ENCODE assay signal across 2 cellular contexts in the genomic region with DNA sequence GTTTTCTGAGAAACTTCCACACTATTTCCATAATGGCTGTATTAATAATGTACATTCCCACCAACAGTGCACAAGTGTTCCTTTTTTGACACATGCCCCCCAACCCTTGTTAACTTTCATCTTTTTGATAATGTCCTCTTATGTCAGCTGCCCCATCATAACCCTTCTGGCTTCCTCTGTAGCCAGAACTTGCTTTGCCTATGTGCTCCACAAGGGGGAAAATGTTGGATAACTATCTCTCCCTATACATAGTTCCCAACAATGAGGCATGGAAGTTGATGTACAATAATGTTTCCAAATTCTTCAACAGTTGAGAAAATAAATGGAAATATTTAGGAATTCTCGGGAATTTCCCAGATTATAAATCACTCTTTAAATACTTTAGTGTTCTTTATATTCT.
TF ChIP-seq lines count a peak whose summit lies in the region.

No MANE protein-coding gene starts in this region.

TF ChIP-seq in A549, 52 proteins besides CTCF, POLR2A, EP300 and RAD21 (continued from another document):
- no peak for TF ChIP-seq CBX8 (IDR thresholded peaks at IDR 0.05)
- no peak for TF ChIP-seq MAFK (IDR thresholded peaks at IDR 0.05; ENCODE audit: partially characterized antibody)
- no peak for TF ChIP-seq RARB (CRISPR knock-in tag; IDR thresholded peaks at IDR 0.05)
- no peak for TF ChIP-seq JUNB (IDR thresholded peaks at IDR 0.05)
- TF ChIP-seq HOXA7 (CRISPR knock-in tag; IDR thresholded peaks at IDR 0.05): no peak
- no peak for TF ChIP-seq CBX2 (IDR thresholded peaks at IDR 0.05; ENCODE audit: borderline replicate concordance, low read depth)
- TF ChIP-seq, protein P1, sequence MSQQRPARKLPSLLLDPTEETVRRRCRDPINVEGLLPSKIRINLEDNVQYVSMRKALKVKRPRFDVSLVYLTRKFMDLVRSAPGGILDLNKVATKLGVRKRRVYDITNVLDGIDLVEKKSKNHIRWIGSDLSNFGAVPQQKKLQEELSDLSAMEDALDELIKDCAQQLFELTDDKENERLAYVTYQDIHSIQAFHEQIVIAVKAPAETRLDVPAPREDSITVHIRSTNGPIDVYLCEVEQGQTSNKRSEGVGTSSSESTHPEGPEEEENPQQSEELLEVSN (IDR thresholded peaks at IDR 0.05; ENCODE audit: borderline replicate concordance, low read depth): no peak
- TF ChIP-seq PBX3 (IDR thresholded peaks at IDR 0.05): no peak
- TF ChIP-seq BCL3 (IDR thresholded peaks at IDR 0.05): no peak
- TF ChIP-seq ZSCAN20 (CRISPR knock-in tag; IDR thresholded peaks at IDR 0.05): no peak
- no peak for TF ChIP-seq RNF2 (IDR thresholded peaks at IDR 0.05; ENCODE audit: borderline replicate concordance, low read depth)
- TF ChIP-seq CHD4 (IDR thresholded peaks at IDR 0.05; ENCODE audit: borderline replicate concordance): no peak
- TF ChIP-seq RFX5 (IDR thresholded peaks at IDR 0.05): no peak
- TF ChIP-seq POLR2AphosphoS2 (conservative IDR thresholded peaks at IDR 0.05; ENCODE audit: low read length): no peak
- TF ChIP-seq, protein P2, sequence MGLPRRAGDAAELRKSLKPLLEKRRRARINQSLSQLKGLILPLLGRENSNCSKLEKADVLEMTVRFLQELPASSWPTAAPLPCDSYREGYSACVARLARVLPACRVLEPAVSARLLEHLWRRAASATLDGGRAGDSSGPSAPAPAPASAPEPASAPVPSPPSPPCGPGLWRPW (IDR thresholded peaks at IDR 0.05): no peak
- TF ChIP-seq RCOR1 (IDR thresholded peaks at IDR 0.05; ENCODE audit: low read depth, low read length): no peak
- no peak for TF ChIP-seq NR3C1 (IDR thresholded peaks at IDR 0.05)

TF ChIP-seq in WTC11, 78 proteins besides CTCF, POLR2A, EP300 and RAD21:
- TF ChIP-seq, protein P3, sequence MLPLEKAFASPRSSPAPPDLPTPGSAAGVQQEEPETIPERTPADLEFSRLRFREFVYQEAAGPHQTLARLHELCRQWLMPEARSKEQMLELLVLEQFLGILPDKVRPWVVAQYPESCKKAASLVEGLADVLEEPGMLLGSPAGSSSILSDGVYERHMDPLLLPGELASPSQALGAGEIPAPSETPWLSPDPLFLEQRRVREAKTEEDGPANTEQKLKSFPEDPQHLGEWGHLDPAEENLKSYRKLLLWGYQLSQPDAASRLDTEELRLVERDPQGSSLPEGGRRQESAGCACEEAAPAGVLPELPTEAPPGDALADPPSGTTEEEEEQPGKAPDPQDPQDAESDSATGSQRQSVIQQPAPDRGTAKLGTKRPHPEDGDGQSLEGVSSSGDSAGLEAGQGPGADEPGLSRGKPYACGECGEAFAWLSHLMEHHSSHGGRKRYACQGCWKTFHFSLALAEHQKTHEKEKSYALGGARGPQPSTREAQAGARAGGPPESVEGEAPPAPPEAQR (CRISPR knock-in tag; IDR thresholded peaks at IDR 0.05): no peak
- TF ChIP-seq, protein P4, sequence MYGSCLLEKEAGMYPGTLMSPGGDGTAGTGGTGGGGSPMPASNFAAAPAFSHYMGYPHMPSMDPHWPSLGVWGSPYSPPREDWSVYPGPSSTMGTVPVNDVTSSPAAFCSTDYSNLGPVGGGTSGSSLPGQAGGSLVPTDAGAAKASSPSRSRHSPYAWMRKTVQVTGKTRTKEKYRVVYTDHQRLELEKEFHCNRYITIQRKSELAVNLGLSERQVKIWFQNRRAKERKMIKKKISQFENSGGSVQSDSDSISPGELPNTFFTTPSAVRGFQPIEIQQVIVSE (CRISPR knock-in tag; IDR thresholded peaks at IDR 0.05; ENCODE audit: borderline replicate concordance): no peak
- TF ChIP-seq NR1H2 (CRISPR knock-in tag; IDR thresholded peaks at IDR 0.05) (no peak), RORB (CRISPR knock-in tag; IDR thresholded peaks at IDR 0.05) (no peak), SP1 (CRISPR knock-in tag; conservative IDR thresholded peaks at IDR 0.05) (no peak), E2F1 (CRISPR knock-in tag; IDR thresholded peaks at IDR 0.05) (no peak), ZNF396 (CRISPR knock-in tag; IDR thresholded peaks at IDR 0.05; ENCODE audit: borderline replicate concordance) (no peak), CREM (CRISPR knock-in tag; IDR thresholded peaks at IDR 0.05) (no peak), AR (CRISPR knock-in tag; IDR thresholded peaks at IDR 0.05) (no peak), IRF2 (CRISPR knock-in tag; IDR thresholded peaks at IDR 0.05; ENCODE audit: borderline replicate concordance, low read depth) (no peak), PRDM15 (CRISPR knock-in tag; IDR thresholded peaks at IDR 0.05) (no peak), ETV6 (CRISPR knock-in tag; IDR thresholded peaks at IDR 0.05) (no peak), ELF4 (CRISPR knock-in tag; IDR thresholded peaks at IDR 0.05; ENCODE audit: low read depth) (no peak), ZNF138 (CRISPR knock-in tag; conservative IDR thresholded peaks at IDR 0.05) (no peak), ZNF263 (CRISPR knock-in tag; IDR thresholded peaks at IDR 0.05; ENCODE audit: low read depth) (no peak), SMAD4 (CRISPR knock-in tag; IDR thresholded peaks at IDR 0.05) (no peak), CBFB (CRISPR knock-in tag; IDR thresholded peaks at IDR 0.05; ENCODE audit: low read depth) (no peak)
- TF ChIP-seq, protein P5, sequence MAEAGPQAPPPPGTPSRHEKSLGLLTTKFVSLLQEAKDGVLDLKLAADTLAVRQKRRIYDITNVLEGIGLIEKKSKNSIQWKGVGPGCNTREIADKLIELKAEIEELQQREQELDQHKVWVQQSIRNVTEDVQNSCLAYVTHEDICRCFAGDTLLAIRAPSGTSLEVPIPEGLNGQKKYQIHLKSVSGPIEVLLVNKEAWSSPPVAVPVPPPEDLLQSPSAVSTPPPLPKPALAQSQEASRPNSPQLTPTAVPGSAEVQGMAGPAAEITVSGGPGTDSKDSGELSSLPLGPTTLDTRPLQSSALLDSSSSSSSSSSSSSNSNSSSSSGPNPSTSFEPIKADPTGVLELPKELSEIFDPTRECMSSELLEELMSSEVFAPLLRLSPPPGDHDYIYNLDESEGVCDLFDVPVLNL (CRISPR knock-in tag; IDR thresholded peaks at IDR 0.05; ENCODE audit: borderline replicate concordance, low read depth): no peak
